ENCODE assay signal across 1 cellular context in the genomic region with DNA sequence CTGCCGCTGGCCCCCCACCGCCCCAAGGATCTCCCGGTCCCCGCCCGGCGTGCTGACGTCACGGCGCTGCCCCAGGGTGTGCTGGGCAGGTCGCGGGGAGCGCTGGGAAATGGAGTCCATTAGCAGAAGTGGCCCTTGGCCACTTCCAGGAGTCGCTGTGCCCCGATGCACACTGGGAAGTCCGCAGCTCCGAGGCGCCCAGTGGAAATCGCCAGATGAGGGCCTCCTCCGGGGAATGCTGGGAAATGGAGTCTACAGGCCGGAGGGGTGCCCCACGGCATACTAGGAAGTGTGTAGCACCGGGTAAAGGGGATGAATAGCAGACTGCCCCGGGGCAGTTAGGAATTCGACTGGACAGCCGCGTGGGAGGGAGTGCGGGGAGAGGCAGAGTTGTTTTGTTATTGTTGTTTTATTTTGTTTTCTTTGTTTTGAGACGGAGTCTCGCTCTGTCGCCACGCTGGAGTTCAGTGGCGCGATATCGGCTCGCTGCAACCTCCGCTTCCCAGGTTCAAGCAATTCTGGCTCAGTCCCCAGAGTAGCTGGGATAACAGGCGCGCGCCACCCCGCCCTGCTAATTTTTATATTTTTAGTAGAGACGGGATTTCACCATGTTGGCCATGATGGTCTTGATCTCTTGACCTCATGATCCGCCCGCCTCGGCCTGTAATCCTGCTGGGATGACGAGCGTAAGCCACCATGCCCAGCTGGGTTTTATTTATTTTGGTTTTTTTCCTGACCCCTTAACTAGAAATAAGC.
TF ChIP-seq lines count a peak whose summit lies in the region.

A gene (minus strand): TSS at position 2 of the 756 bp plus-strand sequence. CDS start 94 bp downstream, outside the sequence.

TF ChIP-seq in HEK293, 187 proteins besides CTCF, POLR2A, EP300 and RAD21 (continued from another document and continues in another):
- TF ChIP-seq, protein P1, sequence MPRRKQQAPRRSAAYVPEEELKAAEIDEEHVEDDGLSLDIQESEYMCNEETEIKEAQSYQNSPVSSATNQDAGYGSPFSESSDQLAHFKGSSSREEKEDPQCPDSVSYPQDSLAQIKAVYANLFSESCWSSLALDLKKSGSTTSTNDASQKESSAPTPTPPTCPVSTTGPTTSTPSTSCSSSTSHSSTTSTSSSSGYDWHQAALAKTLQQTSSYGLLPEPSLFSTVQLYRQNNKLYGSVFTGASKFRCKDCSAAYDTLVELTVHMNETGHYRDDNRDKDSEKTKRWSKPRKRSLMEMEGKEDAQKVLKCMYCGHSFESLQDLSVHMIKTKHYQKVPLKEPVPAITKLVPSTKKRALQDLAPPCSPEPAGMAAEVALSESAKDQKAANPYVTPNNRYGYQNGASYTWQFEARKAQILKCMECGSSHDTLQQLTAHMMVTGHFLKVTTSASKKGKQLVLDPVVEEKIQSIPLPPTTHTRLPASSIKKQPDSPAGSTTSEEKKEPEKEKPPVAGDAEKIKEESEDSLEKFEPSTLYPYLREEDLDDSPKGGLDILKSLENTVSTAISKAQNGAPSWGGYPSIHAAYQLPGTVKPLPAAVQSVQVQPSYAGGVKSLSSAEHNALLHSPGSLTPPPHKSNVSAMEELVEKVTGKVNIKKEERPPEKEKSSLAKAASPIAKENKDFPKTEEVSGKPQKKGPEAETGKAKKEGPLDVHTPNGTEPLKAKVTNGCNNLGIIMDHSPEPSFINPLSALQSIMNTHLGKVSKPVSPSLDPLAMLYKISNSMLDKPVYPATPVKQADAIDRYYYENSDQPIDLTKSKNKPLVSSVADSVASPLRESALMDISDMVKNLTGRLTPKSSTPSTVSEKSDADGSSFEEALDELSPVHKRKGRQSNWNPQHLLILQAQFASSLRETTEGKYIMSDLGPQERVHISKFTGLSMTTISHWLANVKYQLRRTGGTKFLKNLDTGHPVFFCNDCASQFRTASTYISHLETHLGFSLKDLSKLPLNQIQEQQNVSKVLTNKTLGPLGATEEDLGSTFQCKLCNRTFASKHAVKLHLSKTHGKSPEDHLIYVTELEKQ (tag by site-specific recombination; IDR thresholded peaks at IDR 0.05; ENCODE audit: borderline replicate concordance) = no peak
- TF ChIP-seq ZNF843 (tag by site-specific recombination; IDR thresholded peaks at IDR 0.05) (peak; percentile 80), GLI2 (tag by site-specific recombination; IDR thresholded peaks at IDR 0.05; ENCODE audit: borderline replicate concordance, low read depth) (no peak), ZNF155 (tag by site-specific recombination; IDR thresholded peaks at IDR 0.05) (no peak), ZNF174 (tag by site-specific recombination; IDR thresholded peaks at IDR 0.05) (no peak), ZNF585B (tag by site-specific recombination; IDR thresholded peaks at IDR 0.05) (no peak), GFI1B (tag by site-specific recombination; IDR thresholded peaks at IDR 0.05) (no peak), ZNF529 (tag by site-specific recombination; IDR thresholded peaks at IDR 0.05; ENCODE audit: insufficient replicate concordance) (no peak), ZNF76 (tag by site-specific recombination; IDR thresholded peaks at IDR 0.05; ENCODE audit: borderline replicate concordance, low read depth) (peak; percentile 99), ZBTB21 (tag by site-specific recombination; IDR thresholded peaks at IDR 0.05) (peak; percentile 48; the same call in 1 of the 2 replicates), ZSCAN16 (tag by site-specific recombination; IDR thresholded peaks at IDR 0.05) (no peak), OSR2 (tag by site-specific recombination; IDR thresholded peaks at IDR 0.05) (no peak), ZNF514 (tag by site-specific recombination; IDR thresholded peaks at IDR 0.05) (no peak), TCF7L2 (IDR thresholded peaks at IDR 0.05; ENCODE audit: borderline replicate concordance, low read depth, low read length) (no peak), HOXD13 (CRISPR knock-in tag; IDR thresholded peaks at IDR 0.05; ENCODE audit: borderline replicate concordance) (no peak), SP7 (tag by site-specific recombination; IDR thresholded peaks at IDR 0.05) (peak; percentile 67), OVOL3 (tag by site-specific recombination; IDR thresholded peaks at IDR 0.05) (no peak), HOXC10 (CRISPR knock-in tag; IDR thresholded peaks at IDR 0.05) (no peak), FEZF1 (tag by site-specific recombination; IDR thresholded peaks at IDR 0.05) (peak; percentile 69), ZNF2 (tag by site-specific recombination; IDR thresholded peaks at IDR 0.05) (peak; percentile 91), ZNF404 (tag by site-specific recombination; IDR thresholded peaks at IDR 0.05) (no peak), ZNF776 (tag by site-specific recombination; IDR thresholded peaks at IDR 0.05; ENCODE audit: borderline replicate concordance) (no peak), REPIN1 (tag by site-specific recombination; IDR thresholded peaks at IDR 0.05; ENCODE audit: low read depth) (no peak), ZSCAN30 (tag by site-specific recombination; IDR thresholded peaks at IDR 0.05) (no peak), ZNF544 (tag by site-specific recombination; IDR thresholded peaks at IDR 0.05) (no peak), ZBTB8A (tag by site-specific recombination; IDR thresholded peaks at IDR 0.05) (peak; percentile 40), BCL11A (tag by site-specific recombination; IDR thresholded peaks at IDR 0.05; ENCODE audit: low read depth) (0 out of 2 replicates have a peak, but pooled peaks have one; percentile 40), ZNF335 (tag by site-specific recombination; conservative IDR thresholded peaks at IDR 0.05) (peak; percentile 99), ZNF548 (tag by site-specific recombination; IDR thresholded peaks at IDR 0.05) (no peak), ZNF561 (tag by site-specific recombination; IDR thresholded peaks at IDR 0.05; ENCODE audit: borderline replicate concordance) (peak; percentile 68; the same call in 1 of the 2 replicates), ZNF664 (tag by site-specific recombination; IDR thresholded peaks at IDR 0.05) (no peak), ZNF707 (tag by site-specific recombination; IDR thresholded peaks at IDR 0.05) (no peak), ZNF211 (tag by site-specific recombination; IDR thresholded peaks at IDR 0.05; ENCODE audit: low read depth) (no peak), KLF16 (tag by site-specific recombination; IDR thresholded peaks at IDR 0.05) (peak; percentile 71), KLF8 (tag by site-specific recombination; IDR thresholded peaks at IDR 0.05) (peak; percentile 80; the same call in 1 of the 2 replicates), IKZF3 (tag by site-specific recombination; IDR thresholded peaks at IDR 0.05) (peak; percentile 56; the same call in 1 of the 2 replicates), ZNF239 (tag by site-specific recombination; IDR thresholded peaks at IDR 0.05) (no peak), ZNF274 (IDR thresholded peaks at IDR 0.05; ENCODE audit: low read length) (no peak), ZNF274 (tag by site-specific recombination; IDR thresholded peaks at IDR 0.05; ENCODE audit: borderline replicate concordance) (no peak)
- TF ChIP-seq, protein P2, sequence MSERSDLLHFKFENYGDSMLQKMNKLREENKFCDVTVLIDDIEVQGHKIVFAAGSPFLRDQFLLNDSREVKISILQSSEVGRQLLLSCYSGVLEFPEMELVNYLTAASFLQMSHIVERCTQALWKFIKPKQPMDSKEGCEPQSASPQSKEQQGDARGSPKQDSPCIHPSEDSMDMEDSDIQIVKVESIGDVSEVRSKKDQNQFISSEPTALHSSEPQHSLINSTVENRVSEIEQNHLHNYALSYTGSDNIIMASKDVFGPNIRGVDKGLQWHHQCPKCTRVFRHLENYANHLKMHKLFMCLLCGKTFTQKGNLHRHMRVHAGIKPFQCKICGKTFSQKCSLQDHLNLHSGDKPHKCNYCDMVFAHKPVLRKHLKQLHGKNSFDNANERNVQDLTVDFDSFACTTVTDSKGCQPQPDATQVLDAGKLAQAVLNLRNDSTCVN (tag by site-specific recombination; optimal IDR thresholded peaks at IDR 0.05) = peak; percentile 32
- TF ChIP-seq, protein P3, sequence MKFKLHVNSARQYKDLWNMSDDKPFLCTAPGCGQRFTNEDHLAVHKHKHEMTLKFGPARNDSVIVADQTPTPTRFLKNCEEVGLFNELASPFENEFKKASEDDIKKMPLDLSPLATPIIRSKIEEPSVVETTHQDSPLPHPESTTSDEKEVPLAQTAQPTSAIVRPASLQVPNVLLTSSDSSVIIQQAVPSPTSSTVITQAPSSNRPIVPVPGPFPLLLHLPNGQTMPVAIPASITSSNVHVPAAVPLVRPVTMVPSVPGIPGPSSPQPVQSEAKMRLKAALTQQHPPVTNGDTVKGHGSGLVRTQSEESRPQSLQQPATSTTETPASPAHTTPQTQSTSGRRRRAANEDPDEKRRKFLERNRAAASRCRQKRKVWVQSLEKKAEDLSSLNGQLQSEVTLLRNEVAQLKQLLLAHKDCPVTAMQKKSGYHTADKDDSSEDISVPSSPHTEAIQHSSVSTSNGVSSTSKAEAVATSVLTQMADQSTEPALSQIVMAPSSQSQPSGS (tag by site-specific recombination; IDR thresholded peaks at IDR 0.05; ENCODE audit: low read depth) = peak; percentile 41; the same call in 1 of the 2 replicates
- TF ChIP-seq, protein P4, sequence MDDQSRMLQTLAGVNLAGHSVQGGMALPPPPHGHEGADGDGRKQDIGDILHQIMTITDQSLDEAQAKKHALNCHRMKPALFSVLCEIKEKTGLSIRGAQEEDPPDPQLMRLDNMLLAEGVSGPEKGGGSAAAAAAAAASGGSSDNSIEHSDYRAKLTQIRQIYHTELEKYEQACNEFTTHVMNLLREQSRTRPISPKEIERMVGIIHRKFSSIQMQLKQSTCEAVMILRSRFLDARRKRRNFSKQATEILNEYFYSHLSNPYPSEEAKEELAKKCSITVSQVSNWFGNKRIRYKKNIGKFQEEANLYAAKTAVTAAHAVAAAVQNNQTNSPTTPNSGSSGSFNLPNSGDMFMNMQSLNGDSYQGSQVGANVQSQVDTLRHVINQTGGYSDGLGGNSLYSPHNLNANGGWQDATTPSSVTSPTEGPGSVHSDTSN (CRISPR knock-in tag; IDR thresholded peaks at IDR 0.05) = peak; percentile 91
- TF ChIP-seq, protein P5, sequence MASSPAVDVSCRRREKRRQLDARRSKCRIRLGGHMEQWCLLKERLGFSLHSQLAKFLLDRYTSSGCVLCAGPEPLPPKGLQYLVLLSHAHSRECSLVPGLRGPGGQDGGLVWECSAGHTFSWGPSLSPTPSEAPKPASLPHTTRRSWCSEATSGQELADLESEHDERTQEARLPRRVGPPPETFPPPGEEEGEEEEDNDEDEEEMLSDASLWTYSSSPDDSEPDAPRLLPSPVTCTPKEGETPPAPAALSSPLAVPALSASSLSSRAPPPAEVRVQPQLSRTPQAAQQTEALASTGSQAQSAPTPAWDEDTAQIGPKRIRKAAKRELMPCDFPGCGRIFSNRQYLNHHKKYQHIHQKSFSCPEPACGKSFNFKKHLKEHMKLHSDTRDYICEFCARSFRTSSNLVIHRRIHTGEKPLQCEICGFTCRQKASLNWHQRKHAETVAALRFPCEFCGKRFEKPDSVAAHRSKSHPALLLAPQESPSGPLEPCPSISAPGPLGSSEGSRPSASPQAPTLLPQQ (tag by site-specific recombination; IDR thresholded peaks at IDR 0.05) = peak; percentile 66; the same call in 1 of the 2 replicates
- TF ChIP-seq, protein P6, sequence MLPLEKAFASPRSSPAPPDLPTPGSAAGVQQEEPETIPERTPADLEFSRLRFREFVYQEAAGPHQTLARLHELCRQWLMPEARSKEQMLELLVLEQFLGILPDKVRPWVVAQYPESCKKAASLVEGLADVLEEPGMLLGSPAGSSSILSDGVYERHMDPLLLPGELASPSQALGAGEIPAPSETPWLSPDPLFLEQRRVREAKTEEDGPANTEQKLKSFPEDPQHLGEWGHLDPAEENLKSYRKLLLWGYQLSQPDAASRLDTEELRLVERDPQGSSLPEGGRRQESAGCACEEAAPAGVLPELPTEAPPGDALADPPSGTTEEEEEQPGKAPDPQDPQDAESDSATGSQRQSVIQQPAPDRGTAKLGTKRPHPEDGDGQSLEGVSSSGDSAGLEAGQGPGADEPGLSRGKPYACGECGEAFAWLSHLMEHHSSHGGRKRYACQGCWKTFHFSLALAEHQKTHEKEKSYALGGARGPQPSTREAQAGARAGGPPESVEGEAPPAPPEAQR (tag by site-specific recombination; IDR thresholded peaks at IDR 0.05) = no peak
- TF ChIP-seq, protein P7, sequence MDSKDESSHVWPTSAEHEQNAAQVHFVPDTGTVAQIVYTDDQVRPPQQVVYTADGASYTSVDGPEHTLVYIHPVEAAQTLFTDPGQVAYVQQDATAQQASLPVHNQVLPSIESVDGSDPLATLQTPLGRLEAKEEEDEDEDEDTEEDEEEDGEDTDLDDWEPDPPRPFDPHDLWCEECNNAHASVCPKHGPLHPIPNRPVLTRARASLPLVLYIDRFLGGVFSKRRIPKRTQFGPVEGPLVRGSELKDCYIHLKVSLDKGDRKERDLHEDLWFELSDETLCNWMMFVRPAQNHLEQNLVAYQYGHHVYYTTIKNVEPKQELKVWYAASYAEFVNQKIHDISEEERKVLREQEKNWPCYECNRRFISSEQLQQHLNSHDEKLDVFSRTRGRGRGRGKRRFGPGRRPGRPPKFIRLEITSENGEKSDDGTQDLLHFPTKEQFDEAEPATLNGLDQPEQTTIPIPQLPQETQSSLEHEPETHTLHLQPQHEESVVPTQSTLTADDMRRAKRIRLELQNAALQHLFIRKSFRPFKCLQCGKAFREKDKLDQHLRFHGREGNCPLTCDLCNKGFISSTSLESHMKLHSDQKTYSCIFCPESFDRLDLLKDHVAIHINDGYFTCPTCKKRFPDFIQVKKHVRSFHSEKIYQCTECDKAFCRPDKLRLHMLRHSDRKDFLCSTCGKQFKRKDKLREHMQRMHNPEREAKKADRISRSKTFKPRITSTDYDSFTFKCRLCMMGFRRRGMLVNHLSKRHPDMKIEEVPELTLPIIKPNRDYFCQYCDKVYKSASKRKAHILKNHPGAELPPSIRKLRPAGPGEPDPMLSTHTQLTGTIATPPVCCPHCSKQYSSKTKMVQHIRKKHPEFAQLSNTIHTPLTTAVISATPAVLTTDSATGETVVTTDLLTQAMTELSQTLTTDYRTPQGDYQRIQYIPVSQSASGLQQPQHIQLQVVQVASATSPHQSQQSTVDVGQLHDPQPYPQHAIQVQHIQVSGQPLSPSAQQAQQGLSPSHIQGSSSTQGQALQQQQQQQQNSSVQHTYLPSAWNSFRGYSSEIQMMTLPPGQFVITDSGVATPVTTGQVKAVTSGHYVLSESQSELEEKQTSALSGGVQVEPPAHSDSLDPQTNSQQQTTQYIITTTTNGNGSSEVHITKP (tag by site-specific recombination; IDR thresholded peaks at IDR 0.05) = peak; percentile 83
- TF ChIP-seq, protein P8, sequence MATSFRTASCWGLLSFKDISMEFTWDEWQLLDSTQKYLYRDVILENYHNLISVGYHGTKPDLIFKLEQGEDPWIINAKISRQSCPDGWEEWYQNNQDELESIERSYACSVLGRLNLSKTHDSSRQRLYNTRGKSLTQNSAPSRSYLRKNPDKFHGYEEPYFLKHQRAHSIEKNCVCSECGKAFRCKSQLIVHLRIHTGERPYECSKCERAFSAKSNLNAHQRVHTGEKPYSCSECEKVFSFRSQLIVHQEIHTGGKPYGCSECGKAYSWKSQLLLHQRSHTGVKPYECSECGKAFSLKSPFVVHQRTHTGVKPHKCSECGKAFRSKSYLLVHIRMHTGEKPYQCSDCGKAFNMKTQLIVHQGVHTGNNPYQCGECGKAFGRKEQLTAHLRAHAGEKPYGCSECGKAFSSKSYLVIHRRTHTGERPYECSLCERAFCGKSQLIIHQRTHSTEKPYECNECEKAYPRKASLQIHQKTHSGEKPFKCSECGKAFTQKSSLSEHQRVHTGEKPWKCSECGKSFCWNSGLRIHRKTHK (tag by site-specific recombination; IDR thresholded peaks at IDR 0.05) = no peak
- TF ChIP-seq, protein P9, sequence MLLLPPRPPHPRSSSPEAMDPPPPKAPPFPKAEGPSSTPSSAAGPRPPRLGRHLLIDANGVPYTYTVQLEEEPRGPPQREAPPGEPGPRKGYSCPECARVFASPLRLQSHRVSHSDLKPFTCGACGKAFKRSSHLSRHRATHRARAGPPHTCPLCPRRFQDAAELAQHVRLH (tag by site-specific recombination; IDR thresholded peaks at IDR 0.05) = no peak; the same call in 1 of the 2 replicates
